10 cellular contexts compared by ENCODE assay signal in genomic region chr1:58727363-58727762, GRCh38. TPM values are rescaled to one million over a fixed set of nuclear protein-coding genes. Genes with fewer than 3 reads are reported as not detected.
DNase-seq lines count a peak whose midpoint lies in the region; ATAC-seq and TF ChIP-seq lines count a peak whose summit lies in the region.
"Had no signal": no experiment of that assay in that cellular context is flagged by ENCODE, and none has a peak within 500 bp of the region (broad histone marks: within the 10 kb centered on the region; RNA-seq: fewer than 3 reads in every experiment).

No MANE protein-coding gene starts in this region.

- DNase-seq in AG09309 (ENCODE audit: low read depth) = peak; percentile 52
- DNase-seq in HPDE6-E6E7 (ENCODE audit: extremely low spot score) = peak; percentile 89
- DNase-seq in SW480 (ENCODE audit: low spot score) = peak; percentile 63
- DNase-seq in glomerular endothelial cell (ENCODE audit: extremely low read depth, low read depth, low spot score) = peak; percentile 95
- no peak for DNase-seq in SIG-M5 treated with dmso at 0.1 percent for 504 hours (lab: John Stamatoyannopoulos, UW; ENCODE audit: unreplicated experiment)
- no peak for DNase-seq in NCI-H748 treated with DMSO at 0.1 percent for 48 hours (lab: John Stamatoyannopoulos, UW)
- no peak for DNase-seq in effector CD8-positive, alpha-beta T cell (lab: John Stamatoyannopoulos, UW)
- DNase-seq: activated T-cell treated with anti-CD3 and anti-CD28 coated beads, Interleukin-2, amount 50 U/mL, for 24 hours had no signal

- H3K4me3 ChIP-seq in AG09309 (ENCODE audit: control insufficient read depth, low read depth, low read length) = no peak overlapping the region
- H3K4me3 ChIP-seq: vagina had no signal

- no peak for TF ChIP-seq CTCF in AG09309 (IDR thresholded peaks at IDR 0.05; ENCODE audit: control insufficient read depth, insufficient read depth, low read depth, low read length, missing control alignments)

- ATAC-seq in GM19395 (IDR thresholded peaks at IDR 0.05; ENCODE audit: unreplicated experiment) = no peak

RNA-seq across cellular contexts. Expression of gene MYSM1, which starts 27.5 kb away (rescaled TPM):
- 8.8 and 17.2 TPM in 2 replicates for total RNA-seq in glomerular endothelial cell

RNA-seq across cellular contexts. Expression of gene JUN, which starts 56.5 kb away (rescaled TPM):
- total RNA-seq in glomerular endothelial cell = 201 and 211 TPM in 2 replicates

Comparison
In these comparisons a context has a peak if more than half of its experiments do, and no peak if none do; other contexts are left out.
1. DNase-seq: peak in AG09309 (single experiment), HPDE6-E6E7 (single experiment), SW480 (single experiment) and glomerular endothelial cell (single experiment); none in SIG-M5 treated with dmso at 0.1 percent for 504 hours (single experiment), NCI-H748 treated with DMSO at 0.1 percent for 48 hours (single experiment) and effector CD8-positive, alpha-beta T cell (single experiment).